Comparison of ENCODE assay signal across 23 cellular contexts in genomic region chr17:13405807-13406206, GRCh38.
"Had no signal": no experiment of that assay in that cellular context is flagged by ENCODE, and none has a peak within 500 bp of the region (broad histone marks: within the 10 kb centered on the region; RNA-seq: fewer than 3 reads in every experiment).

No MANE protein-coding gene starts in this region.

- DNase-seq: activated CD4-positive, alpha-beta T cell treated with anti-CD3 and anti-CD28 coated beads for 1 hour; activated gamma-delta T cell treated with Interleukin-2 at 50 U/mL for 16 hours; activated T-cell treated with anti-CD3 and anti-CD28 coated beads, Interleukin-2, amount 50 U/mL, for 1 hour; aorta; colonic mucosa; dorsolateral prefrontal cortex; effector memory CD8-positive, alpha-beta T cell; gastrocnemius medialis; immature natural killer cell; left lung; mesenchymal stem cell; mucosa of descending colon; occipital lobe; stimulated activated CD4-positive, alpha-beta T cell treated with anti-CD3 and anti-CD28 coated beads, Interleukin-4, amount 100 ng/mL, for 24 hours; stimulated activated naive CD4-positive, alpha-beta T cell treated with Interleukin-2 at 50 U/mL for 16 hours had no signal

- H3K4me3 Mint-ChIP-seq: activated naive CD4-positive, alpha-beta T cell treated with anti-CD3 and anti-CD28 coated beads, Interleukin-2, amount 50 U/mL, for 24 hours; brain; central memory CD8-positive, alpha-beta T cell; effector memory CD8-positive, alpha-beta T cell; immature natural killer cell; type B pancreatic cell had no signal

- H3K36me3 ChIP-seq: colonic mucosa, esophagus muscularis mucosa, gastrocnemius medialis, left lung, thoracic aorta, vagina had no signal

- H3K27ac ChIP-seq: colonic mucosa, dorsolateral prefrontal cortex, esophagus muscularis mucosa, gastrocnemius medialis, left lung, thoracic aorta, vagina, VCaP had no signal

- H3K4me3 ChIP-seq: colonic mucosa, dorsolateral prefrontal cortex, esophagus muscularis mucosa, gastrocnemius medialis, left lung, mucosa of descending colon, thoracic aorta, vagina had no signal

- H3K9me3 Mint-ChIP-seq: activated naive CD4-positive, alpha-beta T cell treated with anti-CD3 and anti-CD28 coated beads, Interleukin-2, amount 50 U/mL, for 24 hours; central memory CD8-positive, alpha-beta T cell; effector memory CD8-positive, alpha-beta T cell; type B pancreatic cell had no signal

- H3K36me3 Mint-ChIP-seq: activated naive CD4-positive, alpha-beta T cell treated with anti-CD3 and anti-CD28 coated beads, Interleukin-2, amount 50 U/mL, for 24 hours; brain; immature natural killer cell; type B pancreatic cell had no signal

- H3K27me3 ChIP-seq: colonic mucosa, esophagus muscularis mucosa, gastrocnemius medialis, left lung, vagina had no signal

- H3K4me1 Mint-ChIP-seq: activated naive CD4-positive, alpha-beta T cell treated with anti-CD3 and anti-CD28 coated beads, Interleukin-2, amount 50 U/mL, for 24 hours; central memory CD8-positive, alpha-beta T cell; immature natural killer cell had no signal

- ATAC-seq: effector memory CD8-positive, alpha-beta T cell; gastrocnemius medialis; left lung; mucosa of descending colon had no signal

- H3K9me3 ChIP-seq: colonic mucosa, esophagus muscularis mucosa, gastrocnemius medialis, left lung, mucosa of descending colon, thoracic aorta, vagina had no signal

- H3K27me3 Mint-ChIP-seq: brain; central memory CD8-positive, alpha-beta T cell; type B pancreatic cell had no signal

- H3K4me1 ChIP-seq: colonic mucosa, gastrocnemius medialis, left lung, vagina had no signal

- H3K27ac Mint-ChIP-seq: activated naive CD4-positive, alpha-beta T cell treated with anti-CD3 and anti-CD28 coated beads, Interleukin-2, amount 50 U/mL, for 24 hours; effector memory CD8-positive, alpha-beta T cell; immature natural killer cell; type B pancreatic cell had no signal
